Comparison of ENCODE assay signal across 12 cellular contexts in genomic region chr20:35166242-35166830, GRCh38. TPM values are rescaled to one million over a fixed set of nuclear protein-coding genes. Genes with fewer than 3 reads are reported as not detected.
DNase-seq lines count a peak whose midpoint lies in the region; ATAC-seq and TF ChIP-seq lines count a peak whose summit lies in the region.
"Had no signal": no experiment of that assay in that cellular context is flagged by ENCODE, and none has a peak within 500 bp of the region (broad histone marks: within the 10 kb centered on the region; RNA-seq: fewer than 3 reads in every experiment).

No MANE protein-coding gene starts in this region.

- H3K27ac ChIP-seq in body of pancreas (peak overlapping the region in 1 of 4 donors; percentile 21), subcutaneous abdominal adipose tissue (ENCODE audit: low read depth, low read length) (peak overlapping the region; percentile 54)
- H3K27ac ChIP-seq: WERI-Rb-1 had no signal

- DNase-seq in KBM-7 (peak; percentile 85), body of pancreas (peak in 2 of 4 donors; percentile 34 to 49), left lobe of liver (ENCODE audit: low spot score) (peak; percentile 74), T-helper 9 cell (no peak), hippocampal formation (lab: John Stamatoyannopoulos, UW) (no peak)
- DNase-seq in activated CD4-positive, CD25-positive, alpha-beta regulatory T cell treated with anti-CD3 and anti-CD28 coated beads, Interleukin-2, amount 50 U/mL, for 72 hours = no peak
- DNase-seq: activated naive CD4-positive, alpha-beta T cell treated with anti-CD3 and anti-CD28 coated beads, Interleukin-2, amount 10 ng/mL, durations not matched to agents 7 days and 5 days; MG63; WERI-Rb-1 had no signal

- in situ Hi-C loops in KBM-7 (cut with MboI; ENCODE audit: low pct_unique_long_range_greater_than_20kb, low sequenced_read_pairs) = no loop called here

- no peak for TF ChIP-seq CTCF in body of pancreas (IDR thresholded peaks at IDR 0.05)

- intact Hi-C loops in body of pancreas (cut with DNase I) = no loop called here

- H3K4me1 ChIP-seq in body of pancreas = peaks cover under 1% of the 10 kb centered on the region
- H3K4me1 ChIP-seq in subcutaneous abdominal adipose tissue (ENCODE audit: control insufficient read depth in 5 of 5, insufficient read depth in 5 of 5, low read length in 5 of 5) = peaks cover 4 to 24% (median 17%) of the 10 kb centered on the region in 5 donors
- H3K4me1 ChIP-seq: uterus had no signal

- H3K9ac ChIP-seq in subcutaneous abdominal adipose tissue (ENCODE audit: low read length in 5 of 5) = peak overlapping the region in 1 of 5 donors; percentile 38

- WGBS in body of pancreas, 2 donors = 56 to 58% methylated on average over 5 of the region's 5 CpGs

- no peaks in the 10 kb centered on the region for H3K36me3 ChIP-seq in body of pancreas (replicated peaks in 1 of 2; ENCODE audit: insufficient read depth in 1 of 2, low read depth in 2 of 2)
- H3K36me3 ChIP-seq in subcutaneous abdominal adipose tissue (ENCODE audit: control insufficient read depth in 5 of 5, insufficient read depth in 5 of 5, low read length in 5 of 5) = no peaks in the 10 kb centered on the region
- H3K36me3 ChIP-seq: MG63, uterus, WERI-Rb-1 had no signal

- no peak for TF ChIP-seq POLR2A in body of pancreas (IDR thresholded peaks at IDR 0.05)

- ATAC-seq in body of pancreas = peak; percentile 55
- ATAC-seq in left lobe of liver = peak; percentile 97
- ATAC-seq in HG03432 (IDR thresholded peaks at IDR 0.05; ENCODE audit: unreplicated experiment) = no peak

- H3K27me3 ChIP-seq in body of pancreas (no peaks in the 10 kb centered on the region), subcutaneous abdominal adipose tissue (ENCODE audit: control insufficient read depth in 5 of 5, insufficient read depth in 4 of 5, low read length in 5 of 5) (no peaks in the 10 kb centered on the region)
- H3K27me3 ChIP-seq: MG63, uterus had no signal

- H3K9me3 ChIP-seq in body of pancreas (no peaks in the 10 kb centered on the region), subcutaneous abdominal adipose tissue (ENCODE audit: control insufficient read depth in 5 of 5, low read length in 5 of 5) (no peaks in the 10 kb centered on the region)
- H3K9me3 ChIP-seq: uterus had no signal

- H3K4me3 ChIP-seq in body of pancreas (no peak overlapping the region), subcutaneous abdominal adipose tissue (ENCODE audit: low read depth in 1 of 5, low read length in 5 of 5) (no peak overlapping the region)
- H3K4me3 ChIP-seq: MG63, uterus had no signal

RNA-seq across cellular contexts. Expression of gene PROCR, which starts 5.5 kb away (rescaled TPM):
- 10 to 100 TPM in 1 of 2 donors, 1 to 10 TPM in 1; 4.0 to 14.8 TPM for total RNA-seq in body of pancreas
- 1.5 TPM for total RNA-seq in left lobe of liver

RNA-seq across cellular contexts. Expression of gene EDEM2, which starts 19.2 kb away (rescaled TPM):
- 10 to 100 TPM; 18.1 to 24.6 TPM for total RNA-seq in body of pancreas
- total RNA-seq in left lobe of liver = 26.0 TPM

Comparison
In these comparisons a context has a peak if more than half of its experiments do, and no peak if none do; other contexts are left out.
1. DNase-seq: peak in KBM-7 (single experiment) and left lobe of liver (single experiment); none in T-helper 9 cell (single experiment), activated CD4-positive, CD25-positive, alpha-beta regulatory T cell treated with anti-CD3 and anti-CD28 coated beads, Interleukin-2, amount 50 U/mL, for 72 hours (single experiment) and hippocampal formation (0 of 2).